In genomic region chr14:20610002-20610765, GRCh38 we compare ENCODE assay signal across 8 cellular contexts. TPM values are rescaled to one million over a fixed set of nuclear protein-coding genes. Genes with fewer than 3 reads are reported as not detected.
A peak's percentile ranks its signal among the peaks of the same experiment; 100 is the strongest.
DNase-seq lines count a peak whose midpoint lies in the region; ATAC-seq and TF ChIP-seq lines count a peak whose summit lies in the region.

No MANE protein-coding gene starts in this region.

- H3K9me3 ChIP-seq in lung (ENCODE audit: control insufficient read depth in 2 of 2, insufficient read depth in 1 of 2, low read length in 1 of 2) = no peaks in the 10 kb centered on the region

- POLR2A ChIA-PET in activated CD4-positive, alpha-beta memory T cell treated with anti-CD3 and anti-CD28 coated beads for 36 hours (lab: Charles Lee) = interaction anchor here (1.0 to 1.8 kb wide), 4 partner anchors 15 to 267 kb away, joined by 4 to 6 read pairs (median 4); partner anchors contain the start of genes PARP2 and RNASE4

- no peaks in the 10 kb centered on the region for H3K27me3 Mint-ChIP-seq in activated CD4-positive, alpha-beta memory T cell treated with anti-CD3 and anti-CD28 coated beads for 36 hours

- H3K36me3 Mint-ChIP-seq in activated CD4-positive, alpha-beta memory T cell treated with anti-CD3 and anti-CD28 coated beads for 36 hours = no peaks in the 10 kb centered on the region

- no peak overlapping the region for H3K27ac Mint-ChIP-seq in activated CD4-positive, alpha-beta memory T cell treated with anti-CD3 and anti-CD28 coated beads for 36 hours

- peak overlapping the region; percentile 90 for H3K4me3 ChIP-seq in lung

- no peak overlapping the region for H3K4me3 Mint-ChIP-seq in activated CD4-positive, alpha-beta memory T cell treated with anti-CD3 and anti-CD28 coated beads for 36 hours

- WGBS in lung, 2 donors = 3 to 6% methylated on average over 27 of the region's 27 CpGs

- H3K27me3 ChIP-seq in lung (ENCODE audit: control insufficient read depth, insufficient read depth) = no peaks in the 10 kb centered on the region

- DNase-seq in CD1c-positive myeloid dendritic cell (ENCODE audit: extremely low spot score) (peak; percentile 59), NCI-H82 (lab: John Stamatoyannopoulos, UW) (peak; percentile 89), lung (ENCODE audit: low spot score) (peak; percentile 79)
- DNase-seq in activated CD4-positive, alpha-beta memory T cell treated with anti-CD3 and anti-CD28 coated beads for 36 hours = peak; percentile 86
- peak; percentile 62 for DNase-seq in effector CD8-positive, alpha-beta T cell (lab: John Stamatoyannopoulos, UW)
- peak; percentile 31 to 62 (median 55) for DNase-seq in stimulated activated CD4-positive, alpha-beta T cell treated with anti-CD3 and anti-CD28 coated beads, TNF-alpha, amount 100 ng/mL, for 1 hour (ENCODE audit: low read depth in 3 of 3, low spot score in 1 of 3)

- peaks cover 0 to 2% of the 10 kb centered on the region in 2 donors for H3K4me1 ChIP-seq in lung (ENCODE audit: control insufficient read depth in 2 of 2, insufficient read depth in 2 of 2, low read length in 2 of 2)

- H3K9me3 Mint-ChIP-seq in activated CD4-positive, alpha-beta memory T cell treated with anti-CD3 and anti-CD28 coated beads for 36 hours = no peaks in the 10 kb centered on the region

- no peak for TF ChIP-seq CTCF in lung (IDR thresholded peaks at IDR 0.05; ENCODE audit: control extremely low read depth, extremely low read depth)

- no peaks in the 10 kb centered on the region for H3K36me3 ChIP-seq in lung (ENCODE audit: control insufficient read depth in 2 of 2, insufficient read depth in 2 of 2, low read length in 2 of 2)

- H3K27ac ChIP-seq in lung (ENCODE audit: low read depth in 1 of 2, low read length in 1 of 2) = peak overlapping the region in 1 of 2 donors; percentile 23

- intact Hi-C loops in activated CD4-positive, alpha-beta memory T cell treated with anti-CD3 and anti-CD28 coated beads for 36 hours (cut with micrococcal nuclease) = loop anchor here (1.0 to 5.0 kb wide), 4 partner anchors 13 to 262 kb away; partner anchors contain the start of gene RNASE6

- ATAC-seq in HG02642 (IDR thresholded peaks at IDR 0.05; ENCODE audit: poor library complexity, unreplicated experiment) (peak; percentile 25), lung (ENCODE audit: insufficient read depth, low FRiP score) (peak; percentile 60), HG03342 (IDR thresholded peaks at IDR 0.05; ENCODE audit: unreplicated experiment) (no peak)

- H3K4me1 Mint-ChIP-seq in activated CD4-positive, alpha-beta memory T cell treated with anti-CD3 and anti-CD28 coated beads for 36 hours (ENCODE audit: low read depth) = peaks cover 15% of the 10 kb centered on the region

- CTCF ChIA-PET in activated CD4-positive, alpha-beta memory T cell treated with anti-CD3 and anti-CD28 coated beads for 36 hours (lab: Charles Lee) = interaction anchor here (0.7 to 5.5 kb wide), 22 partner anchors 10 to 305 kb away, joined by 3 to 64 read pairs (median 4); partner anchors contain the start of genes ANG, CCNB1IP1, PARP2 and RNASE4

RNA-seq across cellular contexts. Expression of gene RNASE12, which starts 19.0 kb away (rescaled TPM):
- total RNA-seq in activated CD4-positive, alpha-beta memory T cell treated with anti-CD3 and anti-CD28 coated beads for 36 hours = not detected
- not detected for total RNA-seq in lung
- polyA plus RNA-seq in lung = not detected

RNA-seq across cellular contexts. Expression of gene RNASE11, which starts 22.4 kb away (rescaled TPM):
- not detected for total RNA-seq in activated CD4-positive, alpha-beta memory T cell treated with anti-CD3 and anti-CD28 coated beads for 36 hours
- not detected for total RNA-seq in lung
- polyA plus RNA-seq in lung = not detected

RNA-seq across cellular contexts. Expression of gene OR6S1, which starts 31.3 kb away (rescaled TPM):
- not detected for total RNA-seq in activated CD4-positive, alpha-beta memory T cell treated with anti-CD3 and anti-CD28 coated beads for 36 hours
- not detected for total RNA-seq in lung
- polyA plus RNA-seq in lung = not detected

RNA-seq across cellular contexts. Expression of gene RNASE9, which starts 49.3 kb away (rescaled TPM):
- not detected for total RNA-seq in activated CD4-positive, alpha-beta memory T cell treated with anti-CD3 and anti-CD28 coated beads for 36 hours
- not detected for total RNA-seq in lung
- not detected for polyA plus RNA-seq in lung
